In genomic region chr12:65937806-65938205, GRCh38 we compare ENCODE assay signal across 17 cellular contexts.
"Had no signal": no experiment of that assay in that cellular context is flagged by ENCODE, and none has a peak within 500 bp of the region (broad histone marks: within the 10 kb centered on the region; RNA-seq: fewer than 3 reads in every experiment).

No MANE protein-coding gene starts in this region.

- H3K4me3 ChIP-seq: esophagus muscularis mucosa, left ventricle myocardium inferior, psoas muscle, sigmoid colon, upper lobe of right lung had no signal

- H3K27me3 ChIP-seq: brain microvascular endothelial cell, esophagus muscularis mucosa, foreskin keratinocyte, sigmoid colon, upper lobe of right lung had no signal

- H3K4me1 ChIP-seq: psoas muscle had no signal

- DNase-seq: activated effector memory CD4-positive, alpha-beta T cell treated with Interleukin-2 at 50 U/mL for 16 hours; activated T-cell treated with anti-CD3 and anti-CD28 coated beads, Interleukin-2, amount 50 U/mL, for 1 hour; amygdala; brain microvascular endothelial cell; head of caudate nucleus; left ventricle myocardium inferior; psoas muscle; sigmoid colon; stimulated activated CD4-positive, alpha-beta T cell treated with anti-CD3 and anti-CD28 coated beads, Interleukin-2, amount 100 ng/mL, for 48 hours; stimulated activated naive CD4-positive, alpha-beta T cell treated with Interleukin-2 at 50 U/mL for 16 hours; SW 1271; upper lobe of right lung had no signal

- H3K36me3 Mint-ChIP-seq: activated naive CD8-positive, alpha-beta T cell had no signal

- H3K36me3 ChIP-seq: esophagus muscularis mucosa, left ventricle myocardium inferior, sigmoid colon, upper lobe of right lung had no signal

- H3K27ac Mint-ChIP-seq: activated naive CD8-positive, alpha-beta T cell; T-helper 2 cell treated with Interferon-gamma antibody and Interleukin-4, amounts not matched to agents 5 μg/mL and 100 μg/mL, for 36 hours had no signal

- H3K4me3 Mint-ChIP-seq: activated naive CD8-positive, alpha-beta T cell; T-helper 2 cell treated with Interferon-gamma antibody and Interleukin-4, amounts not matched to agents 5 μg/mL and 100 μg/mL, for 36 hours had no signal

- H3K9me3 ChIP-seq: esophagus muscularis mucosa, left ventricle myocardium inferior, psoas muscle, sigmoid colon, upper lobe of right lung had no signal

- H3K27me3 Mint-ChIP-seq: activated naive CD8-positive, alpha-beta T cell had no signal

- H3K27ac ChIP-seq: brain microvascular endothelial cell, esophagus muscularis mucosa, foreskin keratinocyte, psoas muscle, sigmoid colon, upper lobe of right lung had no signal

- ATAC-seq: activated CD4-positive, CD25-positive, alpha-beta regulatory T cell treated with anti-CD3 and anti-CD28 coated beads, Interleukin-2, amount 50 U/mL, for 24 hours; psoas muscle; upper lobe of right lung had no signal

- H3K9me3 Mint-ChIP-seq: T-helper 2 cell treated with Interferon-gamma antibody and Interleukin-4, amounts not matched to agents 5 μg/mL and 100 μg/mL, for 36 hours had no signal
